ENCODE assay signal across 14 cellular contexts in the genomic region with DNA sequence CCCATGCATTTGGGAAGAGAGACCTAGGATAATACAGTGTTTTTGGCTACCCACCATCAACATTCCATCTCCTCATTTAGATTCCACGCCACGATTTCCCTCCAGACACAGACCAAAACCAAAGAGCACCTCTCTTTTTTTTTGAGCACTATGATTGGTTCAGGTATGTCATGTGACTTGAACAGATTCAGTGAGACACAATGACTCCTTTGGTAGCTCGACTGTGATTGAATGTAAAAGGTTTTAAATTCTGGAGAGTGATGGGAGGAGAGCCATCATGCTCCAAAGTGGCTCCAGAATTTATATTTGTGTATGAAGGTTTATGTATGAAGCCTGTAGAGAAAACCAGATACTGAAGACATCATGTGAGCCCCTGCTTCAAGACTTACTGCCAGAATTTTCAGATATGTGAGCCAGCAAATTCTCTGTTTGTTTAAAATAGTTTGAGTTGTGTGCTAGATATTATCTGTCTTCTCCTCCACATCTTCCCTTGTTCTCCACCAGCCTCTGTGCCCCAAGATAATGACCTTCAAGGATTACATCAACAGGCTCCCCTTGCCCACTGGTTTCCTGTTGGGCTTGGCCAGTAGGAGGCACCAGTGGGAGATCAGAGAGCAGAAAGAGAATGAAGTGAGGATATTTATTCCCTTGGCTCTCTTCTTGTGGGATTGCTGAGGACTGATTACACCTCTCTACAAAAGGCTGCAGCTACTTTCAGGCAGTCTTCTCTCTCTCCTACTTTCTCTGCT. TPM values are rescaled to one million over a fixed set of nuclear protein-coding genes. Genes with fewer than 3 reads are reported as not detected.
DNase-seq lines count a peak whose midpoint lies in the region; ATAC-seq, FAIRE-seq and TF ChIP-seq lines count a peak whose summit lies in the region.
"Had no signal": no experiment of that assay in that cellular context is flagged by ENCODE, and none has a peak within 500 bp of the region (broad histone marks: within the 10 kb centered on the region; RNA-seq: fewer than 3 reads in every experiment).

No MANE protein-coding gene starts in this region.

- H3K27ac Mint-ChIP-seq in activated CD4-positive, alpha-beta memory T cell treated with anti-CD3 and anti-CD28 coated beads for 36 hours, result peak overlapping the region; percentile 39
- H3K27ac Mint-ChIP-seq in immature natural killer cell, result peak overlapping the region; percentile 73 to 96 (median 90)

- H3K4me1 Mint-ChIP-seq in activated CD4-positive, alpha-beta memory T cell treated with anti-CD3 and anti-CD28 coated beads for 36 hours (ENCODE audit: low read depth), result peaks cover 33% of the 10 kb centered on the region
- peaks cover 14 to 22% of the 10 kb centered on the region in 2 donors for H3K4me1 Mint-ChIP-seq in immature natural killer cell

- POLR2A ChIA-PET in activated CD4-positive, alpha-beta memory T cell treated with anti-CD3 and anti-CD28 coated beads for 36 hours (lab: Charles Lee), result no interaction called here

- H3K4me3 Mint-ChIP-seq in activated CD4-positive, alpha-beta memory T cell treated with anti-CD3 and anti-CD28 coated beads for 36 hours, result no peak overlapping the region
- H3K4me3 Mint-ChIP-seq in immature natural killer cell, result no peak overlapping the region
- H3K4me3 Mint-ChIP-seq: activated naive CD8-positive, alpha-beta T cell had no signal

- peaks cover 18% of the 10 kb centered on the region for H3K9me3 Mint-ChIP-seq in activated CD4-positive, alpha-beta memory T cell treated with anti-CD3 and anti-CD28 coated beads for 36 hours
- H3K9me3 Mint-ChIP-seq in immature natural killer cell, result peaks cover 2 to 12% (median 7%) of the 10 kb centered on the region in 6 donors

- no peaks in the 10 kb centered on the region for H3K27me3 Mint-ChIP-seq in activated CD4-positive, alpha-beta memory T cell treated with anti-CD3 and anti-CD28 coated beads for 36 hours
- peaks cover 0 to 3% (median 0%) of the 10 kb centered on the region in 3 donors for H3K27me3 Mint-ChIP-seq in immature natural killer cell (ENCODE audit: low read depth in 3 of 3)
- H3K27me3 Mint-ChIP-seq: activated naive CD8-positive, alpha-beta T cell had no signal

- TF ChIP-seq CTCF in AG09319 (IDR thresholded peaks at IDR 0.05; ENCODE audit: low read depth, low read length), result peak; percentile 1

- DNase-seq in AG09319 (ENCODE audit: extremely low read depth, low read depth), result no peak
- no peak for DNase-seq in GM19239 (ENCODE audit: insufficient read length, low spot score)
- peak; percentile 28 for DNase-seq in activated CD4-positive, alpha-beta memory T cell treated with anti-CD3 and anti-CD28 coated beads for 36 hours
- no peak for DNase-seq in immature natural killer cell
- DNase-seq in NCI-H2029 treated with DMSO at 0.1 percent for 48 hours (lab: John Stamatoyannopoulos, UW), result no peak
- no peak for DNase-seq in dermis blood vessel endothelial cell
- DNase-seq: DMS 273 treated with DMSO at 0.1 percent for 48 hours; GOT3; NCI-H1092; NK-92 treated with Interleukin-12 subunit alpha and Interleukin-12 subunit beta, amount 100 ng/mL, for 24 hours had no signal

- peak; percentile 11 for FAIRE-seq in GM19239 (lab: Jason Lieb, UNC)
- FAIRE-seq: endothelial cell of umbilical vein had no signal

- intact Hi-C loops in activated CD4-positive, alpha-beta memory T cell treated with anti-CD3 and anti-CD28 coated beads for 36 hours (cut with micrococcal nuclease), result no loop called here

- peaks cover 4% of the 10 kb centered on the region for H3K36me3 Mint-ChIP-seq in activated CD4-positive, alpha-beta memory T cell treated with anti-CD3 and anti-CD28 coated beads for 36 hours
- peaks cover 7 to 14% (median 8%) of the 10 kb centered on the region in 3 donors for H3K36me3 Mint-ChIP-seq in immature natural killer cell

- CTCF ChIA-PET in activated CD4-positive, alpha-beta memory T cell treated with anti-CD3 and anti-CD28 coated beads for 36 hours (lab: Charles Lee), result no interaction called here

- no peak for ATAC-seq in HG02870 (IDR thresholded peaks at IDR 0.05; ENCODE audit: unreplicated experiment)
- no peak for ATAC-seq in GM21786 (IDR thresholded peaks at IDR 0.05; ENCODE audit: unreplicated experiment)

RNA-seq across cellular contexts. Expression of a gene that starts 12.5 kb away (rescaled TPM):
- 10 to 100 TPM; 32.3 to 34.8 TPM for total RNA-seq in activated CD4-positive, alpha-beta memory T cell treated with anti-CD3 and anti-CD28 coated beads for 36 hours
- polyA plus RNA-seq in immature natural killer cell, result 100 to 1,000 TPM in 2 of 3 donors, 10 to 100 TPM in 1; 94.0 to 205 (median 129) TPM
- total RNA-seq in dermis blood vessel endothelial cell, result 29.3 and 29.9 TPM in 2 replicates

RNA-seq across cellular contexts. Expression of a gene that starts 14.0 kb away (rescaled TPM):
- 10 to 100 TPM; 55.5 to 57.7 TPM for total RNA-seq in activated CD4-positive, alpha-beta memory T cell treated with anti-CD3 and anti-CD28 coated beads for 36 hours
- 100 to 1,000 TPM in 1 of 3 donors, 10 to 100 TPM in 2; 74.8 to 113 (median 82.8) TPM for polyA plus RNA-seq in immature natural killer cell
- total RNA-seq in dermis blood vessel endothelial cell, result 27.2 and 42.5 TPM in 2 replicates

RNA-seq across cellular contexts. Expression of a gene that starts 14.4 kb away (rescaled TPM):
- 10 to 100 TPM; 47.5 to 48.5 TPM for total RNA-seq in activated CD4-positive, alpha-beta memory T cell treated with anti-CD3 and anti-CD28 coated beads for 36 hours
- polyA plus RNA-seq in immature natural killer cell, result 10 to 100 TPM; 13.1 to 16.1 (median 13.5) TPM
- 35.2 and 41.2 TPM in 2 replicates for total RNA-seq in dermis blood vessel endothelial cell
